Comparison of ENCODE assay signal across 19 cellular contexts in the genomic region with DNA sequence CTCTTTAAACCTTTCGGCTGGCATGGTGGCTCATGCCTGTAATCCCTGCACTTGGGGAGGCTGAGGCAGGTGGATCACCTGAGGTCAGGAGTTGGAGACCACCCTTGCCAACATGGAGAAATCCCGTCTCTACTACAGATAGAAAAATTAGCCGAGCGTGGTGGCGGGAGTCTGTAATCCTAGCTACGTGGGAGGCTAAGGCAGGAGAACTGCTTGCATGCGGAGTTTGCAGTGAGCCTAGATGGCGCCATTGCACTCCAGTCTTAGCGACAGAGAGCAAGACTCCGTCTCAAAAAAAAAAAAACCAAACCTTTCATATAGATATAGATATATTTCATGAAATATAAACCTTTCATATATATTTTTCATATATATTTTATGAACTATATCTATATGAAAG.
DNase-seq lines count a peak whose midpoint lies in the region; ATAC-seq, FAIRE-seq and TF ChIP-seq lines count a peak whose summit lies in the region.
"Had no signal": no experiment of that assay in that cellular context is flagged by ENCODE, and none has a peak within 500 bp of the region (broad histone marks: within the 10 kb centered on the region; RNA-seq: fewer than 3 reads in every experiment).

No MANE protein-coding gene starts in this region.

- peaks cover 0 to 6% of the 10 kb centered on the region in 2 donors for H3K9me3 Mint-ChIP-seq in stimulated activated naive CD8-positive, alpha-beta T cell treated with anti-CD3 and anti-CD28 coated beads, Interleukin-15, amount 100 ng/mL, for 72 hours
- H3K9me3 Mint-ChIP-seq: activated naive CD8-positive, alpha-beta T cell treated with anti-CD3 and anti-CD28 coated beads for 36 hours; activated T-cell treated with anti-CD3 and anti-CD28 coated beads, Interleukin-2, amount 50 U/mL, for 4 hours had no signal

- H3K4me1 Mint-ChIP-seq in stimulated activated naive CD8-positive, alpha-beta T cell treated with anti-CD3 and anti-CD28 coated beads, Interleukin-15, amount 100 ng/mL, for 72 hours = no peaks in the 10 kb centered on the region
- H3K4me1 Mint-ChIP-seq: activated CD4-positive, alpha-beta T cell treated with anti-CD3 and anti-CD28 coated beads, Interleukin-2, amount 10 ng/mL, durations not matched to agents 7 days and 5 days; activated naive CD8-positive, alpha-beta T cell treated with anti-CD3 and anti-CD28 coated beads for 36 hours; B cell had no signal

- in situ Hi-C loops in astrocyte of the spinal cord (cut with HindIII; ENCODE audit: low sequenced_read_pairs) = no loop called here

- H3K9me2 ChIP-seq in Loucy (replicated peaks; ENCODE audit: low read depth, low read length) = no peaks in the 10 kb centered on the region

- no peaks in the 10 kb centered on the region for H3K27me3 ChIP-seq in Loucy (ENCODE audit: insufficient read depth, low read length, poor library complexity, severe bottlenecking)
- H3K27me3 ChIP-seq: thyroid gland had no signal

- H3K9ac ChIP-seq in Loucy (ENCODE audit: low read depth, low read length, poor library complexity, severe bottlenecking) = no peak overlapping the region

- peaks cover 6% of the 10 kb centered on the region; the same call in 1 of the 2 replicates for H3F3A ChIP-seq in Loucy (ENCODE audit: low read depth)

- DNase-seq in D721Med (ENCODE audit: insufficient read length, low spot score) (no peak), astrocyte of the spinal cord (ENCODE audit: low read depth, low spot score) (no peak), left kidney (ENCODE audit: low read depth, low spot score) (peak; percentile 10), midbrain (lab: John Stamatoyannopoulos, UW) (no peak), NCI-H1417 (lab: John Stamatoyannopoulos, UW) (no peak), NOMO-1 treated with DMSO at 0.1 percent for 48 hours (lab: John Stamatoyannopoulos, UW; ENCODE audit: unreplicated experiment) (no peak)
- no peak for DNase-seq in stimulated activated naive CD8-positive, alpha-beta T cell treated with anti-CD3 and anti-CD28 coated beads, Interleukin-15, amount 100 ng/mL, for 72 hours
- DNase-seq: activated CD4-positive, alpha-beta T cell treated with anti-CD3 and anti-CD28 coated beads, Interleukin-2, amount 10 ng/mL, durations not matched to agents 7 days and 5 days; activated naive CD8-positive, alpha-beta T cell treated with anti-CD3 and anti-CD28 coated beads for 36 hours; activated T-cell treated with anti-CD3 and anti-CD28 coated beads, Interleukin-2, amount 50 U/mL, for 4 hours; DMS153; effector CD4-positive, alpha-beta T cell; left ventricle myocardium superior; NCI-H1092 treated with DMSO at 0.1 percent for 48 hours; T-helper 9 cell; thyroid gland had no signal

- H2AFZ ChIP-seq in Loucy (ENCODE audit: low read length) = no peak overlapping the region

- no peaks in the 10 kb centered on the region for H3K27me3 Mint-ChIP-seq in stimulated activated naive CD8-positive, alpha-beta T cell treated with anti-CD3 and anti-CD28 coated beads, Interleukin-15, amount 100 ng/mL, for 72 hours
- H3K27me3 Mint-ChIP-seq: activated CD4-positive, alpha-beta T cell treated with anti-CD3 and anti-CD28 coated beads, Interleukin-2, amount 10 ng/mL, durations not matched to agents 7 days and 5 days; activated naive CD8-positive, alpha-beta T cell treated with anti-CD3 and anti-CD28 coated beads for 36 hours; B cell had no signal

- H3K9me3 ChIP-seq in Loucy (ENCODE audit: insufficient read depth, low read depth, low read length) = no peaks in the 10 kb centered on the region
- H3K9me3 ChIP-seq: thyroid gland had no signal

- no peaks in the 10 kb centered on the region for H4K20me1 ChIP-seq in Loucy (ENCODE audit: insufficient read depth, low read length, poor library complexity, severe bottlenecking)

- FAIRE-seq in D721Med (lab: Jason Lieb, UNC) = no peak

- TF ChIP-seq CTCF in D721Med (IDR thresholded peaks at IDR 0.05; ENCODE audit: insufficient read depth, missing control alignments) (peak; percentile 25), Loucy (conservative IDR thresholded peaks at IDR 0.05; ENCODE audit: low read length) (peak; percentile 41), astrocyte of the spinal cord (IDR thresholded peaks at IDR 0.05; ENCODE audit: low read depth, low read length) (peak; percentile 10)

- peaks cover 28% of the 10 kb centered on the region for H3K4me1 ChIP-seq in Loucy (ENCODE audit: insufficient read depth, low read length, poor library complexity, severe bottlenecking)
- H3K4me1 ChIP-seq: thyroid gland had no signal

- H3K79me2 ChIP-seq in Loucy (ENCODE audit: insufficient read depth, low read length) = no peaks in the 10 kb centered on the region

- H3K4me3 ChIP-seq in Loucy (ENCODE audit: low read length, poor library complexity, severe bottlenecking) (no peak overlapping the region), astrocyte of the spinal cord (ENCODE audit: low read depth, low read length) (no peak overlapping the region)
- H3K4me3 ChIP-seq: smooth muscle cell, thyroid gland had no signal

- ATAC-seq in stimulated activated naive CD8-positive, alpha-beta T cell treated with anti-CD3 and anti-CD28 coated beads, Interleukin-15, amount 100 ng/mL, for 72 hours = no peak
- ATAC-seq: activated T-cell treated with anti-CD3 and anti-CD28 coated beads, Interleukin-2, amount 50 U/mL, for 4 hours; left ventricle myocardium superior had no signal

- no peak overlapping the region for H3K4me3 Mint-ChIP-seq in stimulated activated naive CD8-positive, alpha-beta T cell treated with anti-CD3 and anti-CD28 coated beads, Interleukin-15, amount 100 ng/mL, for 72 hours
- H3K4me3 Mint-ChIP-seq: activated CD4-positive, alpha-beta T cell treated with anti-CD3 and anti-CD28 coated beads, Interleukin-2, amount 10 ng/mL, durations not matched to agents 7 days and 5 days; activated naive CD8-positive, alpha-beta T cell treated with anti-CD3 and anti-CD28 coated beads for 36 hours; activated T-cell treated with anti-CD3 and anti-CD28 coated beads, Interleukin-2, amount 50 U/mL, for 4 hours; B cell had no signal

- no peak overlapping the region for H3K27ac Mint-ChIP-seq in stimulated activated naive CD8-positive, alpha-beta T cell treated with anti-CD3 and anti-CD28 coated beads, Interleukin-15, amount 100 ng/mL, for 72 hours
- H3K27ac Mint-ChIP-seq: activated CD4-positive, alpha-beta T cell treated with anti-CD3 and anti-CD28 coated beads, Interleukin-2, amount 10 ng/mL, durations not matched to agents 7 days and 5 days; activated naive CD8-positive, alpha-beta T cell treated with anti-CD3 and anti-CD28 coated beads for 36 hours; B cell had no signal

- no peak overlapping the region for H3K4me2 ChIP-seq in Loucy (ENCODE audit: low read depth, low read length, poor library complexity, severe bottlenecking)
- H3K4me2 ChIP-seq: smooth muscle cell had no signal

- H3K36me3 ChIP-seq in Loucy (ENCODE audit: insufficient read depth, low read length) = no peaks in the 10 kb centered on the region
- H3K36me3 ChIP-seq: thyroid gland had no signal
